Comparison of ENCODE assay signal across 1 cellular context in genomic region chr16:79869304-79870015, GRCh38.
TF ChIP-seq lines count a peak whose summit lies in the region.

No MANE protein-coding gene starts in this region.

TF ChIP-seq in K562, 482 proteins besides CTCF, POLR2A, EP300 and RAD21 (continued from another document and continues in another):
- TF ChIP-seq RERE (CRISPR knock-in tag; IDR thresholded peaks at IDR 0.05; ENCODE audit: borderline replicate concordance) (no peak), ILF3 (IDR thresholded peaks at IDR 0.05; ENCODE audit: borderline replicate concordance) (peak; percentile 58; the same call in 1 of the 2 replicates), ID3 (CRISPR knock-in tag; IDR thresholded peaks at IDR 0.05) (no peak), ID3 (tag; IDR thresholded peaks at IDR 0.05) (no peak), GTF2E2 (tag; IDR thresholded peaks at IDR 0.05) (0 out of 2 replicates have a peak, but pooled peaks have one; percentile 17), RBM17 (IDR thresholded peaks at IDR 0.05; ENCODE audit: borderline replicate concordance, low read depth, low read length) (no peak), HMG20B (CRISPR knock-in tag; IDR thresholded peaks at IDR 0.05) (no peak), ELK3 (CRISPR knock-in tag; IDR thresholded peaks at IDR 0.05) (no peak), ZBTB26 (CRISPR knock-in tag; IDR thresholded peaks at IDR 0.05) (no peak), RFX7 (CRISPR knock-in tag; IDR thresholded peaks at IDR 0.05) (no peak), MECOM (CRISPR knock-in tag; IDR thresholded peaks at IDR 0.05) (peak; percentile 42; the same call in 1 of the 2 replicates), MYNN (IDR thresholded peaks at IDR 0.05) (0 out of 2 replicates have a peak, but pooled peaks have one; percentile 16), MYNN (CRISPR knock-in tag; IDR thresholded peaks at IDR 0.05) (no peak), REST (CRISPR knock-in tag; IDR thresholded peaks at IDR 0.05; ENCODE audit: low read depth) (0 out of 2 replicates have a peak, but pooled peaks have one; percentile 38), BDP1 (IDR thresholded peaks at IDR 0.05; ENCODE audit: insufficient read depth, insufficient read length) (no peak), ZNF121 (CRISPR knock-in tag; conservative IDR thresholded peaks at IDR 0.05) (no peak), ZNF699 (CRISPR knock-in tag; IDR thresholded peaks at IDR 0.05; ENCODE audit: insufficient replicate concordance) (no peak), WHSC1 (IDR thresholded peaks at IDR 0.05; ENCODE audit: low read length) (no peak), KAT2B (IDR thresholded peaks at IDR 0.05; ENCODE audit: low read depth, low read length) (no peak), ETS1 (conservative IDR thresholded peaks at IDR 0.05; ENCODE audit: control insufficient read depth, low read depth, low read length) (no peak), ZNF280B (CRISPR knock-in tag; IDR thresholded peaks at IDR 0.05) (no peak), ZNF655 (CRISPR knock-in tag; IDR thresholded peaks at IDR 0.05) (no peak), SMAD4 (CRISPR knock-in tag; conservative IDR thresholded peaks at IDR 0.05) (peak; percentile 89), DIDO1 (tag; IDR thresholded peaks at IDR 0.05; ENCODE audit: low read depth) (no peak), NCOR1 (IDR thresholded peaks at IDR 0.05) (peak; percentile 96), SMC3 (conservative IDR thresholded peaks at IDR 0.05; ENCODE audit: insufficient read depth, low read depth, low read length) (no peak), RREB1 (CRISPR knock-in tag; IDR thresholded peaks at IDR 0.05) (no peak), ZNF253 (CRISPR knock-in tag; conservative IDR thresholded peaks at IDR 0.05) (no peak), XRCC5 (IDR thresholded peaks at IDR 0.05; ENCODE audit: low read depth, low read length) (no peak), STAT6 (CRISPR knock-in tag; IDR thresholded peaks at IDR 0.05) (no peak)
